In the genomic region with DNA sequence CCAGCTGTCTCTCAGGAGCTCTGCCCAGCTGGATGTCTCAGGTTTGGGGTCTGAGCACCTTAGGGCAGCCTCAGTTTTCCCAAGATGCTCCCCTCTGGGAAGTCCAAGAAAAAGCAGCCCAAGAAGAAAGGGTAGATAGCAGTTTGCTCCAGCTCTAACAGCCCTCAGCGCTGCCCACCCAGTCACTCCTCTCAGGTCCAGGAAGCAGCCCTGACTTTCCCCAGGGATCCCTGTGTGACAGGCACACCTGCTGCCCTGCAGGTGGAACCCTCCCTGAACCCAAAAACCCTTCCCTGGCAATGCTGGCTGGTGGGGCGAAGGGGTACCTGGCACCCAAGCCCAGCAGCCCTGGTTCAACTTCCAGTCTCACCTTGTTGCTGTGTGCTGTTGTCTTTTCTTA, we compare ENCODE assay signal across 19 cellular contexts. TPM values are rescaled to one million over a fixed set of nuclear protein-coding genes. Genes with fewer than 3 reads are reported as not detected.
DNase-seq lines count a peak whose midpoint lies in the region; ATAC-seq and TF ChIP-seq lines count a peak whose summit lies in the region.
"Had no signal": no experiment of that assay in that cellular context is flagged by ENCODE, and none has a peak within 500 bp of the region (broad histone marks: within the 10 kb centered on the region; RNA-seq: fewer than 3 reads in every experiment).

No MANE protein-coding gene starts in this region.

- H3K4me2 ChIP-seq in OCI-LY7 (ENCODE audit: low read length): peak overlapping the region; percentile 35

- no peak overlapping the region for H3K27ac ChIP-seq in left ventricle myocardium inferior (replicated peaks)
- no peak overlapping the region for H3K27ac ChIP-seq in OCI-LY7 (ENCODE audit: low read depth, low read length, poor library complexity, severe bottlenecking)
- H3K27ac ChIP-seq in WERI-Rb-1: no peak overlapping the region
- H3K27ac ChIP-seq: epithelial cell of prostate, parathyroid adenoma, VCaP had no signal

- no peak for ATAC-seq in left ventricle myocardium superior
- ATAC-seq in GM18909 (IDR thresholded peaks at IDR 0.05; ENCODE audit: poor library complexity, unreplicated experiment): no peak
- ATAC-seq: K562 had no signal

- no peaks in the 10 kb centered on the region for H4K20me1 ChIP-seq in OCI-LY7 (ENCODE audit: insufficient read depth, low read length)

- no peak overlapping the region for H3K4me3 ChIP-seq in left ventricle myocardium inferior
- no peak overlapping the region for H3K4me3 ChIP-seq in OCI-LY7 (ENCODE audit: low read depth, low read length, poor library complexity, severe bottlenecking)
- H3K4me3 ChIP-seq in WERI-Rb-1 (ENCODE audit: low read depth, low read length): no peak overlapping the region
- H3K4me3 ChIP-seq: HAP-1, K562, mucosa of descending colon had no signal

- intact Hi-C loops in left ventricle myocardium superior (cut with micrococcal nuclease): no loop called here
- intact Hi-C loops in left ventricle myocardium inferior (cut with micrococcal nuclease): no loop called here
- intact Hi-C loops in OCI-LY7 (cut with micrococcal nuclease; ENCODE audit: unreplicated experiment): no loop called here

- H3K79me2 ChIP-seq in OCI-LY7 (ENCODE audit: insufficient read depth, low read depth, low read length): no peaks in the 10 kb centered on the region
- H3K79me2 ChIP-seq: parathyroid adenoma had no signal

- H3K9me3 ChIP-seq in left ventricle myocardium inferior (replicated peaks) (no peaks in the 10 kb centered on the region), OCI-LY7 (ENCODE audit: low read length) (no peaks in the 10 kb centered on the region), WERI-Rb-1 (ENCODE audit: severe bottlenecking) (no peaks in the 10 kb centered on the region)
- H3K9me3 ChIP-seq: HAP-1, mucosa of descending colon had no signal

- BruUV-seq in OCI-LY7 (replicated peaks; lab: Mats Ljungman, UMichigan): no TSS peak

- DNase-seq in left ventricle myocardium superior (peak; percentile 7), left ventricle myocardium inferior (no peak), OCI-LY7 (ENCODE audit: low spot score) (no peak), mesenteric fat pad (ENCODE audit: low spot score) (peak; percentile 37), GM19240 (ENCODE audit: insufficient read length, low spot score) (no peak), WERI-Rb-1 (no peak)
- DNase-seq: cortex of kidney, DMS 273 treated with DMSO at 0.1 percent for 48 hours, foreskin melanocyte, NCI-H748 treated with DMSO at 0.1 percent for 48 hours, substantia nigra had no signal

- H3K27me3 ChIP-seq in left ventricle myocardium inferior (ENCODE audit: low read depth) (peaks cover 14% of the 10 kb centered on the region), WERI-Rb-1 (ENCODE audit: insufficient read depth, low read depth, severe bottlenecking) (no peaks in the 10 kb centered on the region)

- H3K36me3 ChIP-seq in left ventricle myocardium inferior (no peaks in the 10 kb centered on the region), OCI-LY7 (ENCODE audit: insufficient read depth, low read length) (no peaks in the 10 kb centered on the region), WERI-Rb-1 (no peaks in the 10 kb centered on the region)
- H3K36me3 ChIP-seq: HAP-1 had no signal

- POLR2A ChIA-PET in OCI-LY7 (lab: Charles Lee): interaction anchor here (0.6 to 0.7 kb wide), 2 partner anchors 11 to 22 kb away, joined by 3 read pairs; no protein-coding TSS in a partner anchor

- TF ChIP-seq CTCF in left ventricle myocardium inferior (IDR thresholded peaks at IDR 0.05; ENCODE audit: borderline replicate concordance) (no peak), OCI-LY7 (conservative IDR thresholded peaks at IDR 0.05; ENCODE audit: low read length) (no peak), WERI-Rb-1 (IDR thresholded peaks at IDR 0.05; ENCODE audit: low read depth, low read length) (no peak)

- H3K9me2 ChIP-seq in OCI-LY7 (ENCODE audit: insufficient read depth, low read length): no peaks in the 10 kb centered on the region

- peak overlapping the region; percentile 25; the same call in 1 of the 2 replicates for H2AFZ ChIP-seq in OCI-LY7 (ENCODE audit: low read length)
- H2AFZ ChIP-seq: parathyroid adenoma had no signal

- H3K4me1 ChIP-seq in left ventricle myocardium inferior: peaks cover 15% of the 10 kb centered on the region
- peaks cover 39% of the 10 kb centered on the region for H3K4me1 ChIP-seq in OCI-LY7 (ENCODE audit: insufficient read depth, low read length, poor library complexity, severe bottlenecking)
- H3K4me1 ChIP-seq: HAP-1, parathyroid adenoma had no signal

- CTCF ChIA-PET in OCI-LY7 (lab: Charles Lee; ENCODE audit: unreplicated experiment): no interaction called here

RNA-seq across cellular contexts. Expression of a gene that starts 48.1 kb away (rescaled TPM):
- total RNA-seq in left ventricle myocardium superior (3.3 TPM), left ventricle myocardium inferior (0.33 TPM), OCI-LY7 (2022) (0.13 TPM in 1 of 2 replicates, not detected in the other), mesenteric fat pad (0.51 TPM)
- not detected in 2 replicates for total RNA-seq in OCI-LY7 (2014; rRNA removed; shearing (Covaris generic))
- total RNA-seq: activated CD8-positive, alpha-beta memory T cell treated with anti-CD3 and anti-CD28 coated beads for 36 hours; K562 had no signal

Comparison
In these comparisons a context has a peak if more than half of its experiments do, and no peak if none do; other contexts are left out.
1. DNase-seq: peak in left ventricle myocardium superior (single experiment) and mesenteric fat pad (single experiment); none in left ventricle myocardium inferior (single experiment), OCI-LY7 (single experiment), GM19240 (single experiment) and WERI-Rb-1 (single experiment).